13 cellular contexts compared by ENCODE assay signal in genomic region chr7:77532247-77532646, GRCh38.
"Had no signal": no experiment of that assay in that cellular context is flagged by ENCODE, and none has a peak within 500 bp of the region (broad histone marks: within the 10 kb centered on the region; RNA-seq: fewer than 3 reads in every experiment).

No MANE protein-coding gene starts in this region.

- H3K27ac Mint-ChIP-seq: activated CD4-positive, alpha-beta T cell treated with anti-CD3 and anti-CD28 coated beads for 36 hours; activated naive CD4-positive, alpha-beta T cell treated with anti-CD3 and anti-CD28 coated beads, Interleukin-2, amount 50 U/mL, for 24 hours had no signal

- H3K4me3 Mint-ChIP-seq: activated CD4-positive, alpha-beta T cell treated with anti-CD3 and anti-CD28 coated beads for 36 hours; activated naive CD4-positive, alpha-beta T cell treated with anti-CD3 and anti-CD28 coated beads, Interleukin-2, amount 50 U/mL, for 24 hours; nephron progenitor cell; stimulated activated naive CD8-positive, alpha-beta T cell treated with anti-CD3 and anti-CD28 coated beads, Interleukin-15, amount 100 ng/mL, for 72 hours had no signal

- H3K27me3 Mint-ChIP-seq: activated CD4-positive, alpha-beta T cell treated with anti-CD3 and anti-CD28 coated beads for 36 hours; activated naive CD4-positive, alpha-beta T cell treated with anti-CD3 and anti-CD28 coated beads, Interleukin-2, amount 50 U/mL, for 24 hours; stimulated activated naive CD8-positive, alpha-beta T cell treated with anti-CD3 and anti-CD28 coated beads, Interleukin-15, amount 100 ng/mL, for 72 hours had no signal

- H3K9me3 Mint-ChIP-seq: activated naive CD4-positive, alpha-beta T cell treated with anti-CD3 and anti-CD28 coated beads, Interleukin-2, amount 50 U/mL, for 24 hours; stimulated activated naive CD8-positive, alpha-beta T cell treated with anti-CD3 and anti-CD28 coated beads, Interleukin-15, amount 100 ng/mL, for 72 hours had no signal

- H3K36me3 Mint-ChIP-seq: activated naive CD4-positive, alpha-beta T cell treated with anti-CD3 and anti-CD28 coated beads, Interleukin-2, amount 50 U/mL, for 24 hours had no signal

- ATAC-seq: activated CD4-positive, alpha-beta T cell treated with anti-CD3 and anti-CD28 coated beads for 36 hours; body of pancreas; stimulated activated naive CD8-positive, alpha-beta T cell treated with anti-CD3 and anti-CD28 coated beads, Interleukin-15, amount 100 ng/mL, for 72 hours had no signal

- DNase-seq: activated CD4-positive, alpha-beta T cell treated with anti-CD3 and anti-CD28 coated beads for 36 hours; activated T-cell treated with anti-CD3 and anti-CD28 coated beads, Interleukin-2, amount 50 U/mL, for 1 hour; amniotic stem cell; body of pancreas; central memory CD4-positive, alpha-beta T cell; effector CD8-positive, alpha-beta T cell; mesendoderm; nephron progenitor cell; sigmoid colon; stimulated activated CD4-positive, alpha-beta T cell treated with anti-CD3 and anti-CD28 coated beads, Interleukin-12 subunit alpha, Interleukin-12 subunit beta, amount 100 ng/mL, for 4 hours; stimulated activated CD4-positive, alpha-beta T cell treated with anti-CD3 and anti-CD28 coated beads, Interleukin-2, amount 100 ng/mL, for 48 hours; stimulated activated naive CD8-positive, alpha-beta T cell treated with anti-CD3 and anti-CD28 coated beads, Interleukin-15, amount 100 ng/mL, for 72 hours had no signal
